In the genomic region with DNA sequence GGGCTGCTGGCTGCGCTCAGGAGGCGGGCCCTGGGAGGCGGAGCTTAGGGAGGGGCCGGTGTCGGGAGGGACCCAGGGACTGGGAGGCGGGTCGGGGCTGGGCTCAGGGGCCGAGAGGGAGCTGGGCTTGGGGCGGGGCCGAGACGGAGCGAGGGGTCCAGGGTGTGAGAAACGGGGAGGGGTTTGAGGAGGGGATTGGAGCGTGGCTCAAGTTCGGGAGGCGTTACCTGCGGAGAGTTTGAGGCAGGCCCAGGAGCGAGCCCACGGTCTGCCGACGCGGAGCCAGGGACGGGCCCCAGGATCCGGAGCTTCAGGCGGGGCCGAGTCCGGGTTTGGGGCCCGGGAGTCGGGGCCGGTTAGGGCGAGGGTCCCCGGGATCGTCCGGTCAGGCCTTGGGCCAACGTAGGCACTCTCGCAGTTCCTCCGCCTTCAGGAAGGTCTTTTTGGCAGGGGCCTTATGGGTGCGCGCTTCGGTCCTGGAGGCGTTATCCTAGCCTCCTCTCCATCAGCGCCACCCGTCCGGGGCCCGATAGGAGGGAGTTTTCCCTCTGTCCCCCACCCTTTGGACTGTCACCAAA, we compare ENCODE assay signal across 8 cellular contexts. TPM values are rescaled to one million over a fixed set of nuclear protein-coding genes. Genes with fewer than 3 reads are reported as not detected.
A peak's percentile ranks its signal among the peaks of the same experiment; 100 is the strongest.
DNase-seq lines count a peak whose midpoint lies in the region; ATAC-seq, FAIRE-seq and TF ChIP-seq lines count a peak whose summit lies in the region.
"Not testable (repeated sequence)": the region's sequence is repeated elsewhere in the genome, so short reads cannot be mapped to it uniquely, and the experiment has no call there.

No MANE protein-coding gene starts in this region.

- not testable (repeated sequence) for FAIRE-seq in pancreas (lab: Jason Lieb, UNC)

- CTCF ChIA-PET in PC-3 (lab: Charles Lee), result interaction anchor here (0.7 kb wide), 1 partner anchor 15 kb away, joined by 3 read pairs; no protein-coding TSS in a partner anchor
- CTCF ChIA-PET in activated naive CD4-positive, alpha-beta T cell treated with anti-CD3 and anti-CD28 coated beads for 36 hours (lab: Charles Lee), result not testable (repeated sequence)

- WGBS in pancreas, 2 donors, result 1% methylated on average over 22 to 45 of the region's 45 CpGs
- WGBS in urinary bladder, result under 1% methylated on average over 45 of the region's 45 CpGs

- H3F3A ChIP-seq in PC-3 (ENCODE audit: low read length, unreplicated experiment), result not testable (repeated sequence)

- not testable (repeated sequence) for ATAC-seq in PC-3, pancreas

- intact Hi-C loops in PC-3 (cut with micrococcal nuclease); pancreas (cut with DNase I): not testable (repeated sequence)
- intact Hi-C loops in activated naive CD4-positive, alpha-beta T cell treated with anti-CD3 and anti-CD28 coated beads for 36 hours (cut with micrococcal nuclease), result loop anchor here (5.0 kb wide), 1 partner anchor 431 kb away; a partner anchor contains a TSS

- TF ChIP-seq CTCF in PC-3 (conservative IDR thresholded peaks at IDR 0.05; ENCODE audit: low read depth, low read length); endothelial cell (IDR thresholded peaks at IDR 0.05; ENCODE audit: unreplicated experiment); pancreas (IDR thresholded peaks at IDR 0.05): not testable (repeated sequence)

- not testable (repeated sequence) for H4K20me1 ChIP-seq in PC-3 (ENCODE audit: low read length)

- not testable (repeated sequence) for H3K36me3 Mint-ChIP-seq in activated naive CD4-positive, alpha-beta T cell treated with anti-CD3 and anti-CD28 coated beads for 36 hours (ENCODE audit: low read depth); endothelial cell (ENCODE audit: low read depth, unreplicated experiment)

- H3K9ac ChIP-seq in HUES6 (ENCODE audit: low read length) (peak overlapping the region; percentile 63), PC-3 (ENCODE audit: low read length) (peak overlapping the region; percentile 63; the same call in 1 of the 2 replicates)

- peak overlapping the region; percentile 91 for H3K4me3 Mint-ChIP-seq in activated naive CD4-positive, alpha-beta T cell treated with anti-CD3 and anti-CD28 coated beads for 36 hours
- peak overlapping the region; percentile 73 for H3K4me3 Mint-ChIP-seq in endothelial cell (ENCODE audit: unreplicated experiment)

- H3K36me3 ChIP-seq in HUES6 (ENCODE audit: control insufficient read depth, insufficient read depth, low read length); PC-3 (ENCODE audit: low read depth, low read length); pancreas; urinary bladder (ENCODE audit: insufficient read depth): not testable (repeated sequence)

- peak overlapping the region; percentile 76 for H2AFZ ChIP-seq in PC-3 (ENCODE audit: low read length)

- not testable (repeated sequence) for H3K4me1 ChIP-seq in HUES6 (ENCODE audit: control insufficient read depth, insufficient read depth, low read length); PC-3 (ENCODE audit: insufficient read depth, low read length); pancreas; urinary bladder (ENCODE audit: insufficient read depth)

- H3K27ac Mint-ChIP-seq in activated naive CD4-positive, alpha-beta T cell treated with anti-CD3 and anti-CD28 coated beads for 36 hours, result peak overlapping the region; percentile 75
- not testable (repeated sequence) for H3K27ac Mint-ChIP-seq in endothelial cell (ENCODE audit: unreplicated experiment)

- TSS peak; percentile 71 for BruUV-seq in PC-3 (replicated peaks; lab: Mats Ljungman, UMichigan)

- peak overlapping the region; percentile 81 for H3K4me3 ChIP-seq in HUES6 (ENCODE audit: low read depth, low read length)
- H3K4me3 ChIP-seq in PC-3 (ENCODE audit: low read length), result peak overlapping the region; percentile 73
- peak overlapping the region in 3 of 4 donors; percentile 26 to 77 (median 47) for H3K4me3 ChIP-seq in pancreas
- peak overlapping the region; percentile 32 for H3K4me3 ChIP-seq in urinary bladder (ENCODE audit: low read depth, low read length)

- not testable (repeated sequence) for H3K9me3 ChIP-seq in HUES6 (ENCODE audit: control insufficient read depth, insufficient read depth, low read depth, low read length); PC-3 (ENCODE audit: low read length); pancreas

- H3K4me2 ChIP-seq in PC-3 (ENCODE audit: low read length), result peak overlapping the region; percentile 81

- not testable (repeated sequence) for H3K27me3 Mint-ChIP-seq in activated naive CD4-positive, alpha-beta T cell treated with anti-CD3 and anti-CD28 coated beads for 36 hours (ENCODE audit: low read depth); endothelial cell (ENCODE audit: unreplicated experiment)

- DNase-seq in DMS 273 treated with DMSO at 0.1 percent for 48 hours (lab: John Stamatoyannopoulos, UW) (peak; percentile 68), iris pigment epithelial cell (ENCODE audit: low read depth) (peak; percentile 10), pancreas (peak in 2 of 6 donors; percentile 35 to 77)
- DNase-seq in PC-3; endothelial cell (ENCODE audit: low spot score): not testable (repeated sequence)
- DNase-seq in activated naive CD4-positive, alpha-beta T cell treated with anti-CD3 and anti-CD28 coated beads for 36 hours, result peak; percentile 15

- H3K4me1 Mint-ChIP-seq in activated naive CD4-positive, alpha-beta T cell treated with anti-CD3 and anti-CD28 coated beads for 36 hours (ENCODE audit: low read depth), result peaks cover 21% of the 10 kb centered on the region
- H3K4me1 Mint-ChIP-seq in endothelial cell (ENCODE audit: unreplicated experiment), result not testable (repeated sequence)

- H3K27me3 ChIP-seq in HUES6 (ENCODE audit: control insufficient read depth, insufficient read depth, low read length); PC-3 (ENCODE audit: low read length); pancreas: not testable (repeated sequence)

- H3K79me2 ChIP-seq in PC-3 (ENCODE audit: low read length), result not testable (repeated sequence)

- H3K9me2 ChIP-seq in PC-3 (replicated peaks; ENCODE audit: low read length), result not testable (repeated sequence)

- POLR2A ChIA-PET in PC-3 (lab: Charles Lee; ENCODE audit: unreplicated experiment), result not testable (repeated sequence)

- not testable (repeated sequence) for H3K27ac ChIP-seq in HUES6 (ENCODE audit: low read depth, low read length); PC-3 (ENCODE audit: low read length)
- peak overlapping the region in 2 of 4 donors; percentile 36 to 66 for H3K27ac ChIP-seq in pancreas
- H3K27ac ChIP-seq in urinary bladder (ENCODE audit: low read depth), result peak overlapping the region; percentile 70

- H3K9me3 Mint-ChIP-seq in activated naive CD4-positive, alpha-beta T cell treated with anti-CD3 and anti-CD28 coated beads for 36 hours; endothelial cell (ENCODE audit: unreplicated experiment): not testable (repeated sequence)

RNA-seq across cellular contexts. Expression of a gene that starts 44.3 kb away (rescaled TPM):
- 45.8 and 47.9 TPM in 2 replicates for total RNA-seq in PC-3 (2014; rRNA removed)
- 10 to 100 TPM; 26.7 to 29.2 TPM for total RNA-seq in activated naive CD4-positive, alpha-beta T cell treated with anti-CD3 and anti-CD28 coated beads for 36 hours
- total RNA-seq in endothelial cell (ENCODE audit: unreplicated experiment), result 46.0 TPM
- 10 to 100 TPM; 11.4 to 20.4 (median 14.4) TPM for total RNA-seq in pancreas
- 10 to 100 TPM; 13.3 to 18.1 TPM for polyA plus RNA-seq in pancreas
- total RNA-seq in urinary bladder, result 27.0 TPM
- polyA plus RNA-seq in urinary bladder, result 8.0 TPM
